33 cellular contexts compared by ENCODE assay signal in the genomic region with DNA sequence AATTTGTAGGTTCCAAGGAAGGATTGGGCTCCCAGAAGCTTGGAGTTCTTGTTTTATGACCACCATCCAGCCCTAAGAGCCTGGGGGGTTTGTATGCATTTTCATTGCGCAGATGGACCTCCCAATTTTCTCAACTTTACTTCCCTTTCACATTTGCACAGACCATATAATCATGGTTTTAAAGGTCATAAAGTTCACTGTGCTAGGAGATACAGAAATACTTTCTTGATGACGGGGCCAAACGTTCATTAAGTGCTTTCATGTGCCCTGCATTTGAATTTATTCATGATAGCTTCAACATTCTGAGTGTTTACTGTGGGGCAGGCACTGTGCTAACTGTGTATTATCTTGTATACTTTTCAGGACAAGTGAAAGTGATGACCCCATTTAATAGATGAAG. TPM values are rescaled to one million over a fixed set of nuclear protein-coding genes. Genes with fewer than 3 reads are reported as not detected.
"Had no signal": no experiment of that assay in that cellular context is flagged by ENCODE, and none has a peak within 500 bp of the region (broad histone marks: within the 10 kb centered on the region; RNA-seq: fewer than 3 reads in every experiment).

No MANE protein-coding gene starts in this region.

- H3K27me3 ChIP-seq: ascending aorta, body of pancreas, breast epithelium, Peyer's patch had no signal

- H3K4me3 Mint-ChIP-seq: activated CD4-positive, alpha-beta memory T cell treated with anti-CD3 and anti-CD28 coated beads, Interleukin-2, amount 10 ng/mL, durations not matched to agents 7 days and 5 days; activated CD8-positive, alpha-beta memory T cell treated with anti-CD3 and anti-CD28 coated beads, Interleukin-2, amount 10 ng/mL, durations not matched to agents 7 days and 5 days; activated naive CD8-positive, alpha-beta T cell treated with anti-CD3 and anti-CD28 coated beads for 36 hours had no signal

- H3K9ac ChIP-seq: KMS-11 had no signal

- H3K4me1 ChIP-seq: ascending aorta, breast epithelium had no signal

- DNase-seq: activated CD4-positive, alpha-beta memory T cell treated with anti-CD3 and anti-CD28 coated beads, Interleukin-2, amount 10 ng/mL, durations not matched to agents 7 days and 5 days; activated CD4-positive, alpha-beta T cell treated with anti-CD3 and anti-CD28 coated beads for 1 hour; activated CD4-positive, alpha-beta T cell treated with anti-CD3 and anti-CD28 coated beads for 48 hours; activated CD4-positive, CD25-positive, alpha-beta regulatory T cell; activated CD8-positive, alpha-beta memory T cell treated with anti-CD3 and anti-CD28 coated beads for 24 hours; activated CD8-positive, alpha-beta memory T cell treated with anti-CD3 and anti-CD28 coated beads, Interleukin-2, amount 10 ng/mL, durations not matched to agents 7 days and 5 days; activated CD8-positive, alpha-beta memory T cell treated with anti-CD3 and anti-CD28 coated beads, Interleukin-2, amount 50 U/mL, for 48 hours; activated effector memory CD4-positive, alpha-beta T cell treated with Interleukin-2 at 50 U/mL for 16 hours; activated naive CD4-positive, alpha-beta T cell; activated naive CD4-positive, alpha-beta T cell treated with anti-CD3 and anti-CD28 coated beads, Interleukin-2, amount 50 U/mL, for 16 hours; activated naive CD8-positive, alpha-beta T cell treated with anti-CD3 and anti-CD28 coated beads for 36 hours; activated T-cell treated with anti-CD3 and anti-CD28 coated beads, Interleukin-2, amount 50 U/mL, for 48 hours; amniotic stem cell; body of pancreas; cerebellar nuclear complex; NCI-H1105; NCI-H1417 treated with DMSO at 0.1 percent for 48 hours; NCI-H187 treated with DMSO at 0.1 percent for 48 hours; NCI-H2081; NCI-H2171 treated with DMSO at 0.1 percent for 48 hours; NCI-H2227 treated with DMSO at 0.1 percent for 48 hours; NCI-H524 treated with DMSO at 0.1 percent for 48 hours; Peyer's patch; Right ventricle myocardium superior; SW 1271; T-helper 1 cell; T-helper 2 cell; T-helper 9 cell; WERI-Rb-1 had no signal

- H3K36me3 ChIP-seq: ascending aorta, breast epithelium, Peyer's patch had no signal

- H3K27ac Mint-ChIP-seq: activated CD4-positive, alpha-beta memory T cell treated with anti-CD3 and anti-CD28 coated beads, Interleukin-2, amount 10 ng/mL, durations not matched to agents 7 days and 5 days; activated CD8-positive, alpha-beta memory T cell treated with anti-CD3 and anti-CD28 coated beads, Interleukin-2, amount 10 ng/mL, durations not matched to agents 7 days and 5 days; activated naive CD8-positive, alpha-beta T cell treated with anti-CD3 and anti-CD28 coated beads for 36 hours had no signal

- H3K36me3 Mint-ChIP-seq: activated CD8-positive, alpha-beta memory T cell treated with anti-CD3 and anti-CD28 coated beads, Interleukin-2, amount 10 ng/mL, durations not matched to agents 7 days and 5 days; activated naive CD8-positive, alpha-beta T cell treated with anti-CD3 and anti-CD28 coated beads for 36 hours had no signal

- H3K9me3 Mint-ChIP-seq: activated CD4-positive, alpha-beta memory T cell treated with anti-CD3 and anti-CD28 coated beads, Interleukin-2, amount 10 ng/mL, durations not matched to agents 7 days and 5 days; activated naive CD8-positive, alpha-beta T cell treated with anti-CD3 and anti-CD28 coated beads for 36 hours had no signal

- H3K4me2 ChIP-seq: KMS-11 had no signal

- H3K4me3 ChIP-seq: ascending aorta, body of pancreas, breast epithelium, Peyer's patch had no signal

- H3K9me3 ChIP-seq: ascending aorta, body of pancreas, breast epithelium, Peyer's patch had no signal

- H3K27ac ChIP-seq: ascending aorta, body of pancreas, breast epithelium, KMS-11, Peyer's patch, RWPE1, WERI-Rb-1 had no signal

- H3K4me1 Mint-ChIP-seq: activated CD4-positive, alpha-beta memory T cell treated with anti-CD3 and anti-CD28 coated beads, Interleukin-2, amount 10 ng/mL, durations not matched to agents 7 days and 5 days; activated CD8-positive, alpha-beta memory T cell treated with anti-CD3 and anti-CD28 coated beads, Interleukin-2, amount 10 ng/mL, durations not matched to agents 7 days and 5 days; activated naive CD8-positive, alpha-beta T cell treated with anti-CD3 and anti-CD28 coated beads for 36 hours had no signal

- ATAC-seq: activated CD8-positive, alpha-beta memory T cell treated with anti-CD3 and anti-CD28 coated beads, Interleukin-2, amount 10 ng/mL, durations not matched to agents 7 days and 5 days; body of pancreas had no signal

RNA-seq across cellular contexts. Expression of a gene that starts 51.5 kb away (rescaled TPM):
- total RNA-seq: activated CD4-positive, alpha-beta memory T cell treated with anti-CD3 and anti-CD28 coated beads, Interleukin-2, amount 10 ng/mL, durations not matched to agents 7 days and 5 days; ascending aorta had no signal
